Comparison of ENCODE assay signal across 12 cellular contexts in genomic region chr13:101623469-101624209, GRCh38.
DNase-seq lines count a peak whose midpoint lies in the region; ATAC-seq and TF ChIP-seq lines count a peak whose summit lies in the region.
"Had no signal": no experiment of that assay in that cellular context is flagged by ENCODE, and none has a peak within 500 bp of the region (broad histone marks: within the 10 kb centered on the region; RNA-seq: fewer than 3 reads in every experiment).

No MANE protein-coding gene starts in this region.

- H3K4me3 Mint-ChIP-seq in MCF 10A (ENCODE audit: unreplicated experiment) (no peak overlapping the region), endodermal cell (no peak overlapping the region)
- peak overlapping the region; percentile 60 for H3K4me3 Mint-ChIP-seq in activated naive CD8-positive, alpha-beta T cell treated with anti-CD3 and anti-CD28 coated beads, Interleukin-2, amount 10 ng/mL, durations not matched to agents 7 days and 5 days

- DNase-seq in MCF 10A (ENCODE audit: unreplicated experiment) = peak; percentile 59
- DNase-seq in breast epithelium (ENCODE audit: low spot score in 2 of 2) = no peak
- no peak for DNase-seq in activated naive CD8-positive, alpha-beta T cell treated with anti-CD3 and anti-CD28 coated beads, Interleukin-2, amount 10 ng/mL, durations not matched to agents 7 days and 5 days
- DNase-seq in upper lobe of right lung = no peak
- DNase-seq in SKM-1 treated with dmso at 0.1 percent for 144 hours (lab: John Stamatoyannopoulos, UW; ENCODE audit: unreplicated experiment) = no peak
- no peak for DNase-seq in SIG-M5 (lab: John Stamatoyannopoulos, UW)
- no peak for DNase-seq in endodermal cell
- DNase-seq: activated CD4-positive, alpha-beta T cell treated with anti-CD3 and anti-CD28 coated beads, Interleukin-2, amount 50 U/mL, for 1 hour; effector CD4-positive, alpha-beta T cell; midbrain; NCI-H2107 had no signal

- H3K9me3 Mint-ChIP-seq in MCF 10A (ENCODE audit: unreplicated experiment) (no peaks in the 10 kb centered on the region), endodermal cell (no peaks in the 10 kb centered on the region)
- H3K9me3 Mint-ChIP-seq in activated naive CD8-positive, alpha-beta T cell treated with anti-CD3 and anti-CD28 coated beads, Interleukin-2, amount 10 ng/mL, durations not matched to agents 7 days and 5 days = peaks cover 3% of the 10 kb centered on the region

- H3K9ac ChIP-seq in liver (ENCODE audit: low read depth in 1 of 2, low read length in 2 of 2) (peak overlapping the region in 1 of 2 donors; percentile 69), endodermal cell (ENCODE audit: extremely low read depth, low read length, poor library complexity, severe bottlenecking) (no peak overlapping the region)

- ATAC-seq in activated naive CD8-positive, alpha-beta T cell treated with anti-CD3 and anti-CD28 coated beads, Interleukin-2, amount 10 ng/mL, durations not matched to agents 7 days and 5 days (ENCODE audit: low read depth) = no peak
- ATAC-seq in upper lobe of right lung = no peak

- CTCF ChIA-PET in MCF 10A (lab: Yijun Ruan, JAX) = interaction anchor here (1.0 kb wide), 1 partner anchor 133 kb away, joined by 3 read pairs; no protein-coding TSS in a partner anchor

- H3K27ac ChIP-seq in breast epithelium = no peak overlapping the region
- peak overlapping the region; percentile 75 to 90 for H3K27ac ChIP-seq in liver (ENCODE audit: low read depth in 1 of 2, low read length in 2 of 2)
- peak overlapping the region; percentile 65 for H3K27ac ChIP-seq in upper lobe of right lung
- H3K27ac ChIP-seq in endodermal cell (ENCODE audit: low read depth, low read length) = no peak overlapping the region

- intact Hi-C loops in MCF 10A (cut with micrococcal nuclease) (loop anchor here (10.0 kb wide), 1 partner anchor 169 kb away; the partner anchor contains the start of gene ITGBL1), breast epithelium (cut with DNase I; ENCODE audit: low total_unique reads) (no loop called here), upper lobe of right lung (cut with DNase I) (no loop called here)

- H3K27me3 ChIP-seq in breast epithelium (no peaks in the 10 kb centered on the region), liver (ENCODE audit: control insufficient read depth in 4 of 4, insufficient read depth in 4 of 4, low read length in 3 of 4) (no peaks in the 10 kb centered on the region), upper lobe of right lung (no peaks in the 10 kb centered on the region), endodermal cell (ENCODE audit: control insufficient read depth, insufficient read depth, low read length, poor library complexity, severe bottlenecking) (no peaks in the 10 kb centered on the region)

- H3K4me3 ChIP-seq in breast epithelium = no peak overlapping the region
- no peak overlapping the region for H3K4me3 ChIP-seq in liver (ENCODE audit: low read depth in 1 of 3, low read length in 3 of 3)
- no peak overlapping the region for H3K4me3 ChIP-seq in upper lobe of right lung
- no peak overlapping the region for H3K4me3 ChIP-seq in endodermal cell (ENCODE audit: low read length)

- no peaks in the 10 kb centered on the region for H3K27me3 Mint-ChIP-seq in MCF 10A (ENCODE audit: insufficient read depth, unreplicated experiment)
- H3K27me3 Mint-ChIP-seq in activated naive CD8-positive, alpha-beta T cell treated with anti-CD3 and anti-CD28 coated beads, Interleukin-2, amount 10 ng/mL, durations not matched to agents 7 days and 5 days = peaks cover 4% of the 10 kb centered on the region
- H3K27me3 Mint-ChIP-seq in endodermal cell (ENCODE audit: insufficient read depth) = no peaks in the 10 kb centered on the region

- no TSS peak for BruUV-seq in MCF 10A (replicated peaks; lab: Mats Ljungman, UMichigan)

- POLR2A ChIA-PET in MCF 10A (lab: Yijun Ruan, JAX) = interaction anchor here (0.7 to 2.2 kb wide), 5 partner anchors 17 to 1101 kb away, joined by 3 to 7 read pairs (median 5); no protein-coding TSS in a partner anchor
- POLR2A ChIA-PET in activated naive CD8-positive, alpha-beta T cell treated with anti-CD3 and anti-CD28 coated beads, Interleukin-2, amount 10 ng/mL, durations not matched to agents 7 days and 5 days (lab: Charles Lee) = no interaction called here

- H3K36me3 ChIP-seq in breast epithelium = no peaks in the 10 kb centered on the region
- H3K36me3 ChIP-seq in liver (ENCODE audit: control insufficient read depth in 4 of 4, insufficient read depth in 3 of 4, low read depth in 1 of 4, low read length in 3 of 4) = no peaks in the 10 kb centered on the region
- H3K36me3 ChIP-seq in upper lobe of right lung = no peaks in the 10 kb centered on the region
- no peaks in the 10 kb centered on the region for H3K36me3 ChIP-seq in endodermal cell (ENCODE audit: control insufficient read depth, insufficient read depth, low read length)

- H3K36me3 Mint-ChIP-seq in MCF 10A (ENCODE audit: insufficient read depth, unreplicated experiment) (no peaks in the 10 kb centered on the region), endodermal cell (ENCODE audit: low read depth) (no peaks in the 10 kb centered on the region)
- H3K36me3 Mint-ChIP-seq in activated naive CD8-positive, alpha-beta T cell treated with anti-CD3 and anti-CD28 coated beads, Interleukin-2, amount 10 ng/mL, durations not matched to agents 7 days and 5 days = no peaks in the 10 kb centered on the region

- peak overlapping the region; percentile 72 for H3K27ac Mint-ChIP-seq in MCF 10A (ENCODE audit: low read depth, unreplicated experiment)
- H3K27ac Mint-ChIP-seq in activated naive CD8-positive, alpha-beta T cell treated with anti-CD3 and anti-CD28 coated beads, Interleukin-2, amount 10 ng/mL, durations not matched to agents 7 days and 5 days = peak overlapping the region; percentile 77
- H3K27ac Mint-ChIP-seq in endodermal cell = no peak overlapping the region

- no peak for TF ChIP-seq POLR2A in breast epithelium (IDR thresholded peaks at IDR 0.05)

- TF ChIP-seq CTCF in MCF 10A (IDR thresholded peaks at IDR 0.05; ENCODE audit: unreplicated experiment) (no peak), breast epithelium (IDR thresholded peaks at IDR 0.05) (no peak), liver (IDR thresholded peaks at IDR 0.05; ENCODE audit: low read depth, low read length, missing input control) (no peak), upper lobe of right lung (IDR thresholded peaks at IDR 0.05) (no peak), endodermal cell (conservative IDR thresholded peaks at IDR 0.05) (no peak)

- 49% methylated on average over 2 of the region's 2 CpGs for WGBS in liver
- 89 to 100% methylated on average over 2 of the region's 2 CpGs for WGBS in endodermal cell (ENCODE audit: insufficient coverage in 1 of 2, insufficient read length in 1 of 2), 2 experiments

- H3K4me1 Mint-ChIP-seq in MCF 10A (ENCODE audit: insufficient read depth, unreplicated experiment) (peaks cover 32% of the 10 kb centered on the region), endodermal cell (peaks cover 9% of the 10 kb centered on the region)
- H3K4me1 Mint-ChIP-seq in activated naive CD8-positive, alpha-beta T cell treated with anti-CD3 and anti-CD28 coated beads, Interleukin-2, amount 10 ng/mL, durations not matched to agents 7 days and 5 days = peaks cover 27% of the 10 kb centered on the region

- H3K4me1 ChIP-seq in breast epithelium = no peaks in the 10 kb centered on the region
- H3K4me1 ChIP-seq in liver (ENCODE audit: control insufficient read depth in 4 of 4, insufficient read depth in 4 of 4, low read length in 3 of 4) = peaks cover 0 to 32% (median 5%) of the 10 kb centered on the region in 4 donors
- peaks cover 14% of the 10 kb centered on the region for H3K4me1 ChIP-seq in upper lobe of right lung
- no peaks in the 10 kb centered on the region for H3K4me1 ChIP-seq in endodermal cell (ENCODE audit: control insufficient read depth, insufficient read depth, low read length)

- no peaks in the 10 kb centered on the region for H3K9me3 ChIP-seq in breast epithelium
- H3K9me3 ChIP-seq in liver (ENCODE audit: control insufficient read depth in 4 of 4, low read length in 3 of 4) = no peaks in the 10 kb centered on the region
- no peaks in the 10 kb centered on the region for H3K9me3 ChIP-seq in upper lobe of right lung
- no peaks in the 10 kb centered on the region for H3K9me3 ChIP-seq in endodermal cell (ENCODE audit: control insufficient read depth, low read length)

- TF ChIP-seq RAD21 in liver (IDR thresholded peaks at IDR 0.05) = no peak

TF ChIP-seq in liver, 16 proteins besides CTCF, POLR2A, EP300 and RAD21:
- TF ChIP-seq YY1 (IDR thresholded peaks at IDR 0.05) = no peak
- TF ChIP-seq HNF4G (IDR thresholded peaks at IDR 0.05) = no peak
- TF ChIP-seq SP1 (IDR thresholded peaks at IDR 0.05) = no peak
- TF ChIP-seq RXRA (IDR thresholded peaks at IDR 0.05) = no peak
- no peak for TF ChIP-seq HNF4A (conservative IDR thresholded peaks at IDR 0.05)
- no peak for TF ChIP-seq FOXA1 (IDR thresholded peaks at IDR 0.05)
- no peak for TF ChIP-seq JUND (IDR thresholded peaks at IDR 0.05)
- TF ChIP-seq, protein P1, sequence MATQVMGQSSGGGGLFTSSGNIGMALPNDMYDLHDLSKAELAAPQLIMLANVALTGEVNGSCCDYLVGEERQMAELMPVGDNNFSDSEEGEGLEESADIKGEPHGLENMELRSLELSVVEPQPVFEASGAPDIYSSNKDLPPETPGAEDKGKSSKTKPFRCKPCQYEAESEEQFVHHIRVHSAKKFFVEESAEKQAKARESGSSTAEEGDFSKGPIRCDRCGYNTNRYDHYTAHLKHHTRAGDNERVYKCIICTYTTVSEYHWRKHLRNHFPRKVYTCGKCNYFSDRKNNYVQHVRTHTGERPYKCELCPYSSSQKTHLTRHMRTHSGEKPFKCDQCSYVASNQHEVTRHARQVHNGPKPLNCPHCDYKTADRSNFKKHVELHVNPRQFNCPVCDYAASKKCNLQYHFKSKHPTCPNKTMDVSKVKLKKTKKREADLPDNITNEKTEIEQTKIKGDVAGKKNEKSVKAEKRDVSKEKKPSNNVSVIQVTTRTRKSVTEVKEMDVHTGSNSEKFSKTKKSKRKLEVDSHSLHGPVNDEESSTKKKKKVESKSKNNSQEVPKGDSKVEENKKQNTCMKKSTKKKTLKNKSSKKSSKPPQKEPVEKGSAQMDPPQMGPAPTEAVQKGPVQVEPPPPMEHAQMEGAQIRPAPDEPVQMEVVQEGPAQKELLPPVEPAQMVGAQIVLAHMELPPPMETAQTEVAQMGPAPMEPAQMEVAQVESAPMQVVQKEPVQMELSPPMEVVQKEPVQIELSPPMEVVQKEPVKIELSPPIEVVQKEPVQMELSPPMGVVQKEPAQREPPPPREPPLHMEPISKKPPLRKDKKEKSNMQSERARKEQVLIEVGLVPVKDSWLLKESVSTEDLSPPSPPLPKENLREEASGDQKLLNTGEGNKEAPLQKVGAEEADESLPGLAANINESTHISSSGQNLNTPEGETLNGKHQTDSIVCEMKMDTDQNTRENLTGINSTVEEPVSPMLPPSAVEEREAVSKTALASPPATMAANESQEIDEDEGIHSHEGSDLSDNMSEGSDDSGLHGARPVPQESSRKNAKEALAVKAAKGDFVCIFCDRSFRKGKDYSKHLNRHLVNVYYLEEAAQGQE (IDR thresholded peaks at IDR 0.05) = no peak

Comparison
In these comparisons a context has a peak if more than half of its experiments do, and no peak if none do; other contexts are left out.
1. H3K27ac ChIP-seq: peak in liver (2 of 2) and upper lobe of right lung (single experiment); none in breast epithelium (0 of 2) and endodermal cell (single experiment).